ENCODE assay signal across 10 cellular contexts in the genomic region with DNA sequence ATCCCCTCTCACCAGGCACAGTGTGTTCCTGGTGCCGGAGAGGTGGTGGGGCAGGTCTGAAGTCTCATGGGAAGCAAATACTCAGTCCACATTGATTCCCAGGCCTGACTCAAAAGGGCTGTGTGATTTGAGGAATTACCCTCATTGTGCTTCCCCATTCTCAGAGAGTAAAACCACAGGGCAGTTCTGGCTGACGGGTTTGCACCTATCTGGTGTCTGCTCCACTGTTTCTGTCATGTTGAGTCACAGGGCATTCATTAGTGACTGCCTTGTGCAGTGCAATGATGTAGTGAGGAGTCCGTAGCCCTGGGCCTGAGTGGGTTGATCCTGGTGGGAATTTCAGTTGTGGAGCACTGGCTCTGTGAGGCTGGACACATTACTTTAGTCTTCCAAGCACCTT.
DNase-seq lines count a peak whose midpoint lies in the region; ATAC-seq and TF ChIP-seq lines count a peak whose summit lies in the region.
"Had no signal": no experiment of that assay in that cellular context is flagged by ENCODE, and none has a peak within 500 bp of the region (broad histone marks: within the 10 kb centered on the region; RNA-seq: fewer than 3 reads in every experiment).

No MANE protein-coding gene starts in this region.

- H3K9ac ChIP-seq in endodermal cell (ENCODE audit: extremely low read depth, low read length, poor library complexity, severe bottlenecking), result no peak overlapping the region
- H3K9ac ChIP-seq: parathyroid adenoma had no signal

- peaks cover 5% of the 10 kb centered on the region for H3K4me1 Mint-ChIP-seq in activated CD4-positive, alpha-beta T cell treated with anti-CD3 and anti-CD28 coated beads, Interleukin-2, amount 10 ng/mL, durations not matched to agents 24 days and 14 days
- H3K4me1 Mint-ChIP-seq in Caco-2 (ENCODE audit: low read depth, unreplicated experiment), result no peaks in the 10 kb centered on the region
- no peaks in the 10 kb centered on the region for H3K4me1 Mint-ChIP-seq in endodermal cell

- no peaks in the 10 kb centered on the region for H3K36me3 ChIP-seq in Caco-2 (ENCODE audit: control insufficient read depth, insufficient read depth, low read length)
- H3K36me3 ChIP-seq in endodermal cell (ENCODE audit: control insufficient read depth, insufficient read depth, low read length), result no peaks in the 10 kb centered on the region
- H3K36me3 ChIP-seq: upper lobe of left lung had no signal

- no peaks in the 10 kb centered on the region for H3K9me3 Mint-ChIP-seq in activated CD4-positive, alpha-beta T cell treated with anti-CD3 and anti-CD28 coated beads, Interleukin-2, amount 10 ng/mL, durations not matched to agents 24 days and 14 days
- H3K9me3 Mint-ChIP-seq in Caco-2 (ENCODE audit: unreplicated experiment), result no peaks in the 10 kb centered on the region
- no peaks in the 10 kb centered on the region for H3K9me3 Mint-ChIP-seq in endodermal cell

- DNase-seq in activated CD4-positive, alpha-beta T cell treated with anti-CD3 and anti-CD28 coated beads, Interleukin-2, amount 10 ng/mL, durations not matched to agents 24 days and 14 days, result peak; percentile 40
- DNase-seq in activated CD4-positive, alpha-beta T cell treated with anti-CD3 and anti-CD28 coated beads, Interleukin-2, amount 50 U/mL, for 1 hour, result no peak
- peak; percentile 80 for DNase-seq in NOMO-1 treated with DMSO at 0.1 percent for 48 hours (lab: John Stamatoyannopoulos, UW; ENCODE audit: unreplicated experiment)
- peak; percentile 94 for DNase-seq in renal cortical epithelial cell (ENCODE audit: low read depth)
- no peak for DNase-seq in Caco-2
- no peak for DNase-seq in endodermal cell
- DNase-seq in cortex of kidney (lab: John Stamatoyannopoulos, UW), result no peak

- H3K9me3 ChIP-seq in Caco-2 (no peaks in the 10 kb centered on the region), endodermal cell (ENCODE audit: control insufficient read depth, low read length) (no peaks in the 10 kb centered on the region)
- H3K9me3 ChIP-seq: upper lobe of left lung had no signal

- BruUV-seq in Caco-2 (replicated peaks; lab: Mats Ljungman, UMichigan), result no TSS peak

- WGBS in endodermal cell (ENCODE audit: insufficient coverage in 1 of 2, insufficient read length in 1 of 2), 2 experiments, result 92 to 96% methylated on average over 2 to 3 of the region's 3 CpGs

- CTCF ChIA-PET in Caco-2 (lab: Charles Lee), result no interaction called here

- TF ChIP-seq CTCF in Caco-2 (IDR thresholded peaks at IDR 0.05; ENCODE audit: insufficient read depth in 1 of 2, low read depth in 1 of 2, low read length in 1 of 2, severe bottlenecking in 1 of 2, unreplicated experiment in 1 of 2), result no peak
- no peak for TF ChIP-seq CTCF in endodermal cell (conservative IDR thresholded peaks at IDR 0.05)

- POLR2A ChIA-PET in Caco-2 (lab: Charles Lee), result no interaction called here

- no peak overlapping the region for H3K4me3 Mint-ChIP-seq in activated CD4-positive, alpha-beta T cell treated with anti-CD3 and anti-CD28 coated beads, Interleukin-2, amount 10 ng/mL, durations not matched to agents 24 days and 14 days
- H3K4me3 Mint-ChIP-seq in Caco-2 (ENCODE audit: unreplicated experiment), result no peak overlapping the region
- H3K4me3 Mint-ChIP-seq in endodermal cell, result no peak overlapping the region

- no peak overlapping the region for H3K27ac ChIP-seq in endodermal cell (ENCODE audit: low read depth, low read length)
- H3K27ac ChIP-seq: parathyroid adenoma, upper lobe of left lung had no signal

- peak; percentile 96 for ATAC-seq in HG02870 (IDR thresholded peaks at IDR 0.05; ENCODE audit: unreplicated experiment)

- intact Hi-C loops in activated CD4-positive, alpha-beta T cell treated with anti-CD3 and anti-CD28 coated beads, Interleukin-2, amount 10 ng/mL, durations not matched to agents 24 days and 14 days (cut with micrococcal nuclease), result no loop called here
- intact Hi-C loops in Caco-2 (cut with micrococcal nuclease; ENCODE audit: unreplicated experiment), result no loop called here

- H3K4me3 ChIP-seq in Caco-2 (ENCODE audit: low read depth, low read length), result no peak overlapping the region
- H3K4me3 ChIP-seq in endodermal cell (ENCODE audit: low read length), result no peak overlapping the region
- H3K4me3 ChIP-seq: upper lobe of left lung had no signal

- no peak overlapping the region for H3K27ac Mint-ChIP-seq in activated CD4-positive, alpha-beta T cell treated with anti-CD3 and anti-CD28 coated beads, Interleukin-2, amount 10 ng/mL, durations not matched to agents 24 days and 14 days
- H3K27ac Mint-ChIP-seq in Caco-2 (ENCODE audit: unreplicated experiment) (no peak overlapping the region), endodermal cell (no peak overlapping the region)

- no peaks in the 10 kb centered on the region for H3K4me1 ChIP-seq in Caco-2
- no peaks in the 10 kb centered on the region for H3K4me1 ChIP-seq in endodermal cell (ENCODE audit: control insufficient read depth, insufficient read depth, low read length)
- H3K4me1 ChIP-seq: parathyroid adenoma, upper lobe of left lung had no signal

- H3K27me3 Mint-ChIP-seq in activated CD4-positive, alpha-beta T cell treated with anti-CD3 and anti-CD28 coated beads, Interleukin-2, amount 10 ng/mL, durations not matched to agents 24 days and 14 days, result no peaks in the 10 kb centered on the region
- peaks cover 7% of the 10 kb centered on the region for H3K27me3 Mint-ChIP-seq in Caco-2 (ENCODE audit: insufficient read depth, unreplicated experiment)
- no peaks in the 10 kb centered on the region for H3K27me3 Mint-ChIP-seq in endodermal cell (ENCODE audit: insufficient read depth)

- no peaks in the 10 kb centered on the region for H3K36me3 Mint-ChIP-seq in activated CD4-positive, alpha-beta T cell treated with anti-CD3 and anti-CD28 coated beads, Interleukin-2, amount 10 ng/mL, durations not matched to agents 24 days and 14 days (ENCODE audit: low read depth)
- H3K36me3 Mint-ChIP-seq in Caco-2 (ENCODE audit: insufficient read depth, unreplicated experiment) (no peaks in the 10 kb centered on the region), endodermal cell (ENCODE audit: low read depth) (no peaks in the 10 kb centered on the region)

- H3K27me3 ChIP-seq in Caco-2 (replicated peaks; ENCODE audit: control insufficient read depth, insufficient read depth, low read length) (no peaks in the 10 kb centered on the region), endodermal cell (ENCODE audit: control insufficient read depth, insufficient read depth, low read length, poor library complexity, severe bottlenecking) (no peaks in the 10 kb centered on the region)
- H3K27me3 ChIP-seq: upper lobe of left lung had no signal

Comparison
In these comparisons a context has a peak if more than half of its experiments do, and no peak if none do; other contexts are left out.
1. DNase-seq: peak in activated CD4-positive, alpha-beta T cell treated with anti-CD3 and anti-CD28 coated beads, Interleukin-2, amount 10 ng/mL, durations not matched to agents 24 days and 14 days (single experiment), NOMO-1 treated with DMSO at 0.1 percent for 48 hours (single experiment) and renal cortical epithelial cell (single experiment); none in activated CD4-positive, alpha-beta T cell treated with anti-CD3 and anti-CD28 coated beads, Interleukin-2, amount 50 U/mL, for 1 hour (single experiment), Caco-2 (0 of 2), endodermal cell (single experiment) and cortex of kidney (single experiment).